Comparison of ENCODE assay signal across 19 cellular contexts in the genomic region with DNA sequence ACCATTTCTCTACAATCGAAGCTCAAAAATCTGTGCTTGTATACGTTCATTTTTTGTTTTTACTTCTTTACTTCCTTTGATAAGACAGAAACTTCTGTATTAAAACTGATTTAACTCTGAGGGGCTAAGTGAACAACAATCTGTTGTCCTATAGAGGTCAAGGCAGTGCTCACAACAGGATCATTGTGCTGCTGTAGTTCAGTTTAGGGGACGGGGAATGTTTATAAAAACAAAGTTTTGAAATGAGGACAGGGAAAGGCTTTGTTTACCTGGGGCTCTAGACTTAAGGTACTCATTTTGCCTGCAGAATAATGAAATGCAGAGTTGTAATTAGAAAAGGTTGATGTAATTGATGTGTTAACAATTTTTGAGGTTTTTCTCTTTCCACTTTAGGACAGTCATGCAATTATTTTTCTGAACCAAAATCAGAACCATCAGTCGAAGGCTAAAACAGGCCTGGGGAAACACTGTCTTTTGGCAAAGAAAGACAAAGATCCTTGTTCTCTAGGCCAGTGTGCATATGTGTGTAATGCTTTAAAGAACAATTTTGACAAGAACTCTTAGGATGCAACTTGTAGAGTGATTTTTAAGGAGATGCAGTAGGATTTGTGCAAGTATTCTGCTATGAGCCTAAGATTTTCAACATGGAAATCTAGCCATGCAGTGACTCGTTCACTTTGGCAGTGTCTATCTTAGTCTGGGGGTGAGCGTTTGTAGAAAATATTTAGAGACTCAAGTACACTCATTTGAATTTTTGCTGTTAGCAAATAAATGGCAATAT.
DNase-seq lines count a peak whose midpoint lies in the region; ATAC-seq and TF ChIP-seq lines count a peak whose summit lies in the region.
"Had no signal": no experiment of that assay in that cellular context is flagged by ENCODE, and none has a peak within 500 bp of the region (broad histone marks: within the 10 kb centered on the region; RNA-seq: fewer than 3 reads in every experiment).

No MANE protein-coding gene starts in this region.

- WGBS in H9 (ENCODE audit: extremely low coverage, insufficient read length, low lambda C conversion rate) = no CpG with 5 or more reads among the region's 6 CpGs

- no peak overlapping the region for H2AK5ac ChIP-seq in H9 (ENCODE audit: insufficient read length, low read length)

- H4K91ac ChIP-seq in H9 (ENCODE audit: insufficient read length, low read depth, low read length) = no peak overlapping the region

- H3K4me3 Mint-ChIP-seq in H9 = no peak overlapping the region
- H3K4me3 Mint-ChIP-seq: stimulated activated naive CD8-positive, alpha-beta T cell treated with anti-CD3 and anti-CD28 coated beads, Interleukin-15, amount 100 ng/mL, for 72 hours had no signal

- H3K79me1 ChIP-seq in H9 (ENCODE audit: insufficient read depth, low read depth, low read length, poor library complexity, severe bottlenecking) = peaks cover 5% of the 10 kb centered on the region

- H3K23me2 ChIP-seq in H9 (ENCODE audit: insufficient read length, low read depth, low read length, poor library complexity, severe bottlenecking) = no peaks in the 10 kb centered on the region

- H2BK20ac ChIP-seq in H9 (ENCODE audit: low read depth, low read length, poor library complexity, severe bottlenecking) = no peak overlapping the region

- no peak overlapping the region for H2BK120ac ChIP-seq in H9 (ENCODE audit: low read depth, low read length, poor library complexity, severe bottlenecking)

- no peak overlapping the region for H4K8ac ChIP-seq in H9 (replicated peaks; ENCODE audit: insufficient read length, low read depth, low read length)

- no peak overlapping the region for H3T11ph ChIP-seq in H9 (ENCODE audit: low read length)

- H3K9me3 ChIP-seq in H9 (ENCODE audit: control insufficient read depth, low read depth, low read length) = no peaks in the 10 kb centered on the region
- H3K9me3 ChIP-seq: body of pancreas, colonic mucosa, left lung, mucosa of descending colon, Peyer's patch, vagina had no signal

- H2BK5ac ChIP-seq in H9 (ENCODE audit: insufficient read length, low read length) = no peak overlapping the region

- H3K27ac ChIP-seq in H9 (ENCODE audit: insufficient read length, low read depth, low read length) (no peak overlapping the region), substantia nigra (ENCODE audit: low read depth, low read length, poor library complexity, severe bottlenecking) (peak overlapping the region; percentile 24)
- H3K27ac ChIP-seq: body of pancreas, colonic mucosa, Peyer's patch, vagina had no signal

- H3K4ac ChIP-seq in H9 (ENCODE audit: low read depth, low read length) = no peak overlapping the region

- no peak overlapping the region for H4K5ac ChIP-seq in H9 (ENCODE audit: insufficient read length, low read depth, low read length)

- no peak overlapping the region for H3K14ac ChIP-seq in H9 (ENCODE audit: insufficient read depth, low read length)

- no peak for TF ChIP-seq CTCF in H9 (conservative IDR thresholded peaks at IDR 0.05)
- no peak for TF ChIP-seq CTCF in fibroblast of the aortic adventitia (IDR thresholded peaks at IDR 0.05; ENCODE audit: insufficient read depth, low read length)

- no peaks in the 10 kb centered on the region for H3K27me3 Mint-ChIP-seq in H9 (ENCODE audit: low read depth)
- H3K27me3 Mint-ChIP-seq: stimulated activated naive CD8-positive, alpha-beta T cell treated with anti-CD3 and anti-CD28 coated beads, Interleukin-15, amount 100 ng/mL, for 72 hours had no signal

- no peak overlapping the region for H3K18ac ChIP-seq in H9 (ENCODE audit: insufficient read length, low read depth, low read length)

- peaks cover 2 to 9% (median 3%) of the 10 kb centered on the region in 3 experiments; a peak in 4 of 7 replicates for H3K36me3 Mint-ChIP-seq in H9 (ENCODE audit: insufficient read depth in 1 of 3, low read depth in 3 of 3)

- no peak overlapping the region for H3K4me3 ChIP-seq in fibroblast of the aortic adventitia (ENCODE audit: low read depth, low read length)
- H3K4me3 ChIP-seq: body of pancreas, colonic mucosa, left lung, mucosa of descending colon, Peyer's patch, vagina had no signal

- no peaks in the 10 kb centered on the region for H3K9me3 Mint-ChIP-seq in H9
- H3K9me3 Mint-ChIP-seq: stimulated activated naive CD8-positive, alpha-beta T cell treated with anti-CD3 and anti-CD28 coated beads, Interleukin-15, amount 100 ng/mL, for 72 hours had no signal

- peaks cover 3% of the 10 kb centered on the region; the same call in 1 of the 2 replicates for H3K4me1 ChIP-seq in H9 (ENCODE audit: insufficient read depth, low read length)
- H3K4me1 ChIP-seq: Peyer's patch had no signal

- in situ Hi-C loops in SK-MEL-5 (cut with HindIII; ENCODE audit: low pct_unique_long_range_greater_than_20kb, low sequenced_read_pairs) (no loop called here), KBM-7 (cut with MboI; ENCODE audit: low pct_unique_long_range_greater_than_20kb, low sequenced_read_pairs) (no loop called here)

- peak overlapping the region in 2 of 3 experiments; percentile 6 to 80; a peak in 3 of 7 replicates for H3K27ac Mint-ChIP-seq in H9

- H2AFZ ChIP-seq in H9 (ENCODE audit: low read length) = no peak overlapping the region

- no peak overlapping the region for H2BK15ac ChIP-seq in H9 (ENCODE audit: low read depth, low read length)

- H3K23ac ChIP-seq in H9 (ENCODE audit: insufficient read length, low read depth, low read length) = no peak overlapping the region

- H3K9ac ChIP-seq in H9 (ENCODE audit: extremely low read depth, insufficient read length, low read length) = no peak overlapping the region

- DNase-seq in H9 (no peak), SK-MEL-5 (ENCODE audit: low read depth, low spot score) (peak; percentile 89), fibroblast of the aortic adventitia (ENCODE audit: low read depth) (peak; percentile 40), substantia nigra (lab: John Stamatoyannopoulos, UW) (no peak), KBM-7 (no peak), UCSD-AML1 (lab: John Stamatoyannopoulos, UW; ENCODE audit: unreplicated experiment) (no peak)
- DNase-seq: activated CD4-positive, alpha-beta T cell treated with anti-CD3 and anti-CD28 coated beads, Interleukin-2, amount 50 U/mL, for 4 hours; activated naive CD4-positive, alpha-beta T cell; body of pancreas; colonic mucosa; GDM1; left lung; mucosa of descending colon; NCI-H1436; Peyer's patch; stimulated activated CD4-positive, alpha-beta T cell treated with anti-CD3 and anti-CD28 coated beads, Interleukin-2, amount 100 ng/mL, for 24 hours; stimulated activated naive CD8-positive, alpha-beta T cell treated with anti-CD3 and anti-CD28 coated beads, Interleukin-15, amount 100 ng/mL, for 72 hours had no signal

- no peak overlapping the region for H2BK12ac ChIP-seq in H9 (ENCODE audit: insufficient read length, low read depth, low read length)

- H3K56ac ChIP-seq in H9 (ENCODE audit: insufficient read length, low read depth, low read length) = no peak overlapping the region

- H4K20me1 ChIP-seq in H9 (ENCODE audit: control insufficient read depth, insufficient read depth, insufficient read length) = no peaks in the 10 kb centered on the region

- no peak for ATAC-seq in GM18907 (IDR thresholded peaks at IDR 0.05; ENCODE audit: unreplicated experiment)
- ATAC-seq: body of pancreas; stimulated activated naive CD8-positive, alpha-beta T cell treated with anti-CD3 and anti-CD28 coated beads, Interleukin-15, amount 100 ng/mL, for 72 hours had no signal

- H3K4me2 ChIP-seq in H9 (ENCODE audit: insufficient read depth, insufficient read length, low read length) = no peak overlapping the region

- H3K4me1 Mint-ChIP-seq in H9 = peaks cover 50 to 54% of the 10 kb centered on the region in 2 experiments

- H3K79me2 ChIP-seq in H9 (ENCODE audit: insufficient read depth, low read length) = peaks cover 9% of the 10 kb centered on the region; the same call in 1 of the 2 replicates

- H3K27me3 ChIP-seq in H9 (ENCODE audit: insufficient read depth, low read length) = no peaks in the 10 kb centered on the region
- H3K27me3 ChIP-seq: body of pancreas, colonic mucosa, left lung, Peyer's patch, vagina had no signal

Comparison
In these comparisons a context has a peak if more than half of its experiments do, and no peak if none do; other contexts are left out.
1. DNase-seq: peak in SK-MEL-5 (single experiment) and fibroblast of the aortic adventitia (single experiment); none in H9 (single experiment), substantia nigra (0 of 49), KBM-7 (single experiment) and UCSD-AML1 (single experiment).